ENCODE assay signal across 1 cellular context in genomic region chr10:84179059-84179710, GRCh38.
TF ChIP-seq lines count a peak whose summit lies in the region.

No MANE protein-coding gene starts in this region.

TF ChIP-seq in HepG2, 621 proteins besides CTCF, POLR2A, EP300 and RAD21:
- TF ChIP-seq HES4 (CRISPR knock-in tag; IDR thresholded peaks at IDR 0.05; ENCODE audit: borderline replicate concordance) = no peak
- TF ChIP-seq ZSCAN22 (CRISPR knock-in tag; IDR thresholded peaks at IDR 0.05) = no peak
- no peak for TF ChIP-seq KAT2B (IDR thresholded peaks at IDR 0.05; ENCODE audit: borderline replicate concordance, low read depth, low read length)
- TF ChIP-seq ZNF275 (CRISPR knock-in tag; IDR thresholded peaks at IDR 0.05; ENCODE audit: borderline replicate concordance) = no peak
- TF ChIP-seq ZNF670 (CRISPR knock-in tag; IDR thresholded peaks at IDR 0.05; ENCODE audit: borderline replicate concordance) = no peak
- TF ChIP-seq MXD3 (CRISPR knock-in tag; IDR thresholded peaks at IDR 0.05) = no peak
- no peak for TF ChIP-seq NPAS2 (CRISPR knock-in tag; IDR thresholded peaks at IDR 0.05; ENCODE audit: borderline replicate concordance)
- TF ChIP-seq MTA3 (CRISPR knock-in tag; IDR thresholded peaks at IDR 0.05) = no peak
- TF ChIP-seq SMAD1 (CRISPR knock-in tag; IDR thresholded peaks at IDR 0.05; ENCODE audit: borderline replicate concordance, low read depth) = no peak
- no peak for TF ChIP-seq ETV6 (CRISPR knock-in tag; conservative IDR thresholded peaks at IDR 0.05)
- TF ChIP-seq JUN (CRISPR knock-in tag; IDR thresholded peaks at IDR 0.05) = no peak
- TF ChIP-seq IRF2 (CRISPR knock-in tag; IDR thresholded peaks at IDR 0.05) = no peak
- TF ChIP-seq ZNF557 (CRISPR knock-in tag; IDR thresholded peaks at IDR 0.05) = no peak
- no peak for TF ChIP-seq ZFP82 (CRISPR knock-in tag; IDR thresholded peaks at IDR 0.05; ENCODE audit: borderline replicate concordance)
- no peak for TF ChIP-seq ZNF749 (CRISPR knock-in tag; IDR thresholded peaks at IDR 0.05; ENCODE audit: borderline replicate concordance)
